Comparison of ENCODE assay signal across 12 cellular contexts in the genomic region with DNA sequence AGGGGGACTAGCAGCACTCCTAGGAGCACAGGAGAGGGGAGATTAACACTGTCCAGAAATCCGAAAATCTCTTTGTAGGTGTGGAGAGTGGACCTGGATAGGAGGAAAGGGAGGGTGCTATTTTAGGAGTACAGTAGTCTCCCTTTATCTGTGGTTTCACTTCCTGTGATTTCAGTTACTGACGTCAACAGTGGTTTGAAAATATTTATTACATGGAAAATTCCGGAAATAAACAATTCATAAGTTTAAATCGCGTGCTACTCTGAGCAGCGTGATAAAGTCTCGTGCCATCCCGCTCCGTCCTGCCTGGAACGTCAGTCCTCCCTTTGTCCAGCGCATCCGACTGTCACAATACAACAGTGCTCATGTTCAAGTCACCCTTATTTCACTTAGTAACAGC. TPM values are rescaled to one million over a fixed set of nuclear protein-coding genes. Genes with fewer than 3 reads are reported as not detected.
DNase-seq lines count a peak whose midpoint lies in the region; ATAC-seq and TF ChIP-seq lines count a peak whose summit lies in the region.
"Had no signal": no experiment of that assay in that cellular context is flagged by ENCODE, and none has a peak within 500 bp of the region (broad histone marks: within the 10 kb centered on the region; RNA-seq: fewer than 3 reads in every experiment).

No MANE protein-coding gene starts in this region.

- H3K27ac ChIP-seq in epithelial cell of prostate (peak overlapping the region; percentile 86), smooth muscle cell (ENCODE audit: low read depth) (peak overlapping the region; percentile 89), SJCRH30 (no peak overlapping the region)
- H3K27ac ChIP-seq: colonic mucosa, vagina had no signal

- H3K79me2 ChIP-seq in smooth muscle cell (ENCODE audit: low read depth) = no peaks in the 10 kb centered on the region

- H3K9ac ChIP-seq in smooth muscle cell (ENCODE audit: low read depth) = peak overlapping the region; percentile 79

- TF ChIP-seq CTCF in smooth muscle cell (IDR thresholded peaks at IDR 0.05; ENCODE audit: borderline replicate concordance, insufficient read depth, poor library complexity, severe bottlenecking) = no peak

- H3K9me3 ChIP-seq in smooth muscle cell (replicated peaks; ENCODE audit: low read depth) (no peaks in the 10 kb centered on the region), SJCRH30 (replicated peaks) (no peaks in the 10 kb centered on the region)
- H3K9me3 ChIP-seq: colonic mucosa, vagina had no signal

- no peak for ATAC-seq in GM21526 (IDR thresholded peaks at IDR 0.05; ENCODE audit: low FRiP score, unreplicated experiment)

- peaks cover 64% of the 10 kb centered on the region for H3K4me1 Mint-ChIP-seq in activated T-cell treated with anti-CD3 and anti-CD28 coated beads, Interleukin-2, amount 50 U/mL, for 24 hours (ENCODE audit: low read depth)

- no peaks in the 10 kb centered on the region for H3K27me3 Mint-ChIP-seq in activated T-cell treated with anti-CD3 and anti-CD28 coated beads, Interleukin-2, amount 50 U/mL, for 24 hours

- H3K36me3 ChIP-seq in smooth muscle cell (ENCODE audit: low read depth) (no peaks in the 10 kb centered on the region), SJCRH30 (no peaks in the 10 kb centered on the region)
- H3K36me3 ChIP-seq: colonic mucosa, vagina had no signal

- H3K4me2 ChIP-seq in smooth muscle cell = peak overlapping the region; percentile 72

- H3F3A ChIP-seq in smooth muscle cell (ENCODE audit: low read depth) = no peaks in the 10 kb centered on the region

- H3K4me1 ChIP-seq in smooth muscle cell (ENCODE audit: low read depth) (peaks cover 2% of the 10 kb centered on the region), SJCRH30 (no peaks in the 10 kb centered on the region)
- H3K4me1 ChIP-seq: colonic mucosa had no signal

- no peak overlapping the region for H2AFZ ChIP-seq in smooth muscle cell (ENCODE audit: low read depth)

- no peak overlapping the region for H3K4me3 ChIP-seq in smooth muscle cell
- H3K4me3 ChIP-seq in SJCRH30 = no peak overlapping the region
- H3K4me3 ChIP-seq: colonic mucosa, vagina had no signal

- no peaks in the 10 kb centered on the region for H3K27me3 ChIP-seq in smooth muscle cell (ENCODE audit: low read depth)
- peaks cover 6% of the 10 kb centered on the region; the same call in 1 of the 2 replicates for H3K27me3 ChIP-seq in SJCRH30
- H3K27me3 ChIP-seq: colonic mucosa, vagina had no signal

- no peaks in the 10 kb centered on the region for H4K20me1 ChIP-seq in smooth muscle cell (ENCODE audit: low read depth)

- H3K4me3 Mint-ChIP-seq in activated T-cell treated with anti-CD3 and anti-CD28 coated beads, Interleukin-2, amount 50 U/mL, for 24 hours = no peak overlapping the region

- H3K27ac Mint-ChIP-seq in activated T-cell treated with anti-CD3 and anti-CD28 coated beads, Interleukin-2, amount 50 U/mL, for 24 hours = peak overlapping the region; percentile 59

- DNase-seq in activated T-cell treated with anti-CD3 and anti-CD28 coated beads, Interleukin-2, amount 50 U/mL, for 24 hours = no peak
- no peak for DNase-seq in activated T-cell treated with anti-CD3 and anti-CD28 coated beads, Interleukin-2, amount 50 U/mL, for 1 hour
- DNase-seq in RPMI7951 (ENCODE audit: low read depth) (peak; percentile 90), epithelial cell of prostate (ENCODE audit: low read depth, low spot score) (no peak), smooth muscle cell (lab: John Stamatoyannopoulos, UW; ENCODE audit: unreplicated experiment) (no peak), KG1 (lab: John Stamatoyannopoulos, UW) (no peak), SJCRH30 (no peak)
- DNase-seq: CD8-positive, alpha-beta memory T cell; colonic mucosa had no signal

- 31% methylated on average over 12 of the region's 12 CpGs for WGBS in smooth muscle cell (ENCODE audit: low lambda C conversion rate)

- H3K36me3 Mint-ChIP-seq in activated T-cell treated with anti-CD3 and anti-CD28 coated beads, Interleukin-2, amount 50 U/mL, for 24 hours (ENCODE audit: low read depth) = no peaks in the 10 kb centered on the region

- no peaks in the 10 kb centered on the region for H3K9me3 Mint-ChIP-seq in activated T-cell treated with anti-CD3 and anti-CD28 coated beads, Interleukin-2, amount 50 U/mL, for 24 hours
- H3K9me3 Mint-ChIP-seq: CD8-positive, alpha-beta memory T cell had no signal

RNA-seq across cellular contexts. Expression of gene IL24, which starts 6.6 kb away (rescaled TPM):
- total RNA-seq in RPMI7951 (2014; rRNA removed; shearing (Covaris generic)) = 2.1 and 2.6 TPM in 2 replicates
- total RNA-seq in smooth muscle cell = 1.5 and 1.8 TPM in 2 replicates
- 1.9 and 3.1 TPM in 2 replicates for polyA plus RNA-seq in smooth muscle cell
- not detected in 2 replicates for total RNA-seq in SJCRH30 (2014; rRNA removed; shearing (Covaris generic))
- total RNA-seq: colonic mucosa, lower leg skin had no signal

RNA-seq across cellular contexts. Expression of gene IL20, which starts 25.3 kb away (rescaled TPM):
- not detected in 2 replicates for total RNA-seq in RPMI7951 (2014; rRNA removed; shearing (Covaris generic))
- not detected in 2 replicates for total RNA-seq in smooth muscle cell
- 1.6 TPM in 1 of 2 replicates, not detected in the other for polyA plus RNA-seq in smooth muscle cell
- not detected in 2 replicates for total RNA-seq in SJCRH30 (2014; rRNA removed; shearing (Covaris generic))
- total RNA-seq: CD8-positive, alpha-beta memory T cell; colonic mucosa; lower leg skin; vagina had no signal
- polyA plus RNA-seq: CD8-positive, alpha-beta memory T cell had no signal

RNA-seq across cellular contexts. Expression of gene FCMR, which starts 31.1 kb away (rescaled TPM):
- total RNA-seq in RPMI7951 (2014; rRNA removed; shearing (Covaris generic)) = 0.68 and 1.7 TPM in 2 replicates
- not detected in 2 replicates for total RNA-seq in smooth muscle cell
- polyA plus RNA-seq in smooth muscle cell = 1.6 and 4.0 TPM in 2 replicates
- total RNA-seq in SJCRH30 (2014; rRNA removed; shearing (Covaris generic)) = not detected in 2 replicates

RNA-seq across cellular contexts. Expression of gene PIGR, which starts 55.6 kb away (rescaled TPM):
- total RNA-seq in RPMI7951 (2014; rRNA removed; shearing (Covaris generic)) = not detected in 2 replicates
- total RNA-seq in smooth muscle cell = not detected in 2 replicates
- not detected in 2 replicates for polyA plus RNA-seq in smooth muscle cell
- not detected in 2 replicates for total RNA-seq in SJCRH30 (2014; rRNA removed; shearing (Covaris generic))
- polyA plus RNA-seq: CD8-positive, alpha-beta memory T cell had no signal
